Comparison of ENCODE assay signal across 22 cellular contexts in the genomic region with DNA sequence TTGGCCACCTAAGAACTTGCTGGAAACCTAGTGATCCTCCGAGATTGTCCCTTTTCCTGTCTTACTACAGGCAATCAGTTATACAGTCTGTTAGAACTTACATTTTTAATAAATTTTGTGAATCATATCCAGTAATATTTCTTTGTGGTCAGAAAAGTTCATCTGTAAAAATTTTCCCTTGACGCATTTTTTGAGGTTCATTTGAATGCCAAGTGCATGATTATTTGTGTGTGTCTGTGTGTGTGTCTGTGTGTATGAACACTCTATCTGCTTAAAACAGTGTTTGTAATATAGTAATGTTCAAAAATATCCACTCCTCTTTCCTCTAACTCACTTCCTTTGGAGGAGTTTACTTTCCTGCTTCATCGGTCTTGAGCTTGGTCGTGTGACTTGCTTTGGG.
DNase-seq lines count a peak whose midpoint lies in the region; ATAC-seq and TF ChIP-seq lines count a peak whose summit lies in the region.
"Had no signal": no experiment of that assay in that cellular context is flagged by ENCODE, and none has a peak within 500 bp of the region (broad histone marks: within the 10 kb centered on the region; RNA-seq: fewer than 3 reads in every experiment).

No MANE protein-coding gene starts in this region.

- H3K27me3 Mint-ChIP-seq in activated naive CD4-positive, alpha-beta T cell treated with anti-CD3 and anti-CD28 coated beads, Interleukin-2, amount 10 ng/mL, durations not matched to agents 7 days and 5 days = no peaks in the 10 kb centered on the region
- H3K27me3 Mint-ChIP-seq in CD4-positive, alpha-beta memory T cell = no peaks in the 10 kb centered on the region
- H3K27me3 Mint-ChIP-seq: B cell; CD4-positive, CD25-positive, alpha-beta regulatory T cell; CD8-positive, alpha-beta memory T cell had no signal

- intact Hi-C loops in CD4-positive, alpha-beta memory T cell (cut with micrococcal nuclease) = no loop called here
- intact Hi-C loops in lower lobe of right lung (cut with DNase I) = no loop called here

- H3K4me3 Mint-ChIP-seq in activated naive CD4-positive, alpha-beta T cell treated with anti-CD3 and anti-CD28 coated beads, Interleukin-2, amount 10 ng/mL, durations not matched to agents 7 days and 5 days = no peak overlapping the region
- no peak overlapping the region for H3K4me3 Mint-ChIP-seq in CD4-positive, alpha-beta memory T cell
- H3K4me3 Mint-ChIP-seq: B cell; CD4-positive, CD25-positive, alpha-beta regulatory T cell; CD8-positive, alpha-beta memory T cell had no signal

- H3K4me1 Mint-ChIP-seq in activated naive CD4-positive, alpha-beta T cell treated with anti-CD3 and anti-CD28 coated beads, Interleukin-2, amount 10 ng/mL, durations not matched to agents 7 days and 5 days = no peaks in the 10 kb centered on the region
- no peaks in the 10 kb centered on the region for H3K4me1 Mint-ChIP-seq in CD4-positive, alpha-beta memory T cell
- H3K4me1 Mint-ChIP-seq: B cell; CD4-positive, CD25-positive, alpha-beta regulatory T cell; CD8-positive, alpha-beta memory T cell had no signal

- no peak for ATAC-seq in lower lobe of right lung
- ATAC-seq: GM12878, HCT116 had no signal

- H3K27ac ChIP-seq in CD4-positive, alpha-beta memory T cell (ENCODE audit: low read depth, low read length) = no peak overlapping the region
- no peak overlapping the region for H3K27ac ChIP-seq in lower lobe of right lung
- H3K27ac ChIP-seq: 22Rv1, BLaER1, C4-2B, GM23248 had no signal

- H3K27me3 ChIP-seq in CD4-positive, alpha-beta memory T cell (ENCODE audit: insufficient read depth, low read length) = no peaks in the 10 kb centered on the region
- H3K27me3 ChIP-seq in lower lobe of right lung (ENCODE audit: low read depth) = no peaks in the 10 kb centered on the region
- H3K27me3 ChIP-seq: BLaER1 had no signal

- TF ChIP-seq CTCF in choroid plexus epithelial cell (conservative IDR thresholded peaks at IDR 0.05; ENCODE audit: low read depth, low read length) (no peak), fibroblast of mammary gland (conservative IDR thresholded peaks at IDR 0.05; ENCODE audit: control insufficient read depth, insufficient read depth, low read depth, low read length) (no peak), lower lobe of right lung (IDR thresholded peaks at IDR 0.05) (no peak)

- H3K27ac Mint-ChIP-seq in activated naive CD4-positive, alpha-beta T cell treated with anti-CD3 and anti-CD28 coated beads, Interleukin-2, amount 10 ng/mL, durations not matched to agents 7 days and 5 days = peak overlapping the region; percentile 52
- H3K27ac Mint-ChIP-seq in CD4-positive, alpha-beta memory T cell = no peak overlapping the region
- H3K27ac Mint-ChIP-seq: B cell; CD4-positive, CD25-positive, alpha-beta regulatory T cell; CD8-positive, alpha-beta memory T cell had no signal

- POLR2A ChIA-PET in CD4-positive, alpha-beta memory T cell (lab: Charles Lee; ENCODE audit: partially characterized antibody) = no interaction called here

- no peaks in the 10 kb centered on the region for H3K4me1 ChIP-seq in CD4-positive, alpha-beta memory T cell (ENCODE audit: insufficient read depth, low read length)
- H3K4me1 ChIP-seq in lower lobe of right lung = no peaks in the 10 kb centered on the region

- H3K9me3 ChIP-seq in CD4-positive, alpha-beta memory T cell (ENCODE audit: control insufficient read depth in 1 of 2, low read length in 2 of 2) = no peaks in the 10 kb centered on the region
- H3K9me3 ChIP-seq in lower lobe of right lung = no peaks in the 10 kb centered on the region
- H3K9me3 ChIP-seq: BLaER1 had no signal

- no peaks in the 10 kb centered on the region for H3K9me3 Mint-ChIP-seq in activated naive CD4-positive, alpha-beta T cell treated with anti-CD3 and anti-CD28 coated beads, Interleukin-2, amount 10 ng/mL, durations not matched to agents 7 days and 5 days
- H3K9me3 Mint-ChIP-seq in CD4-positive, alpha-beta memory T cell = peaks cover 0 to 19% (median 2%) of the 10 kb centered on the region in 8 donors

- no peak overlapping the region for H3K4me3 ChIP-seq in choroid plexus epithelial cell (ENCODE audit: low read depth, low read length)
- no peak overlapping the region for H3K4me3 ChIP-seq in fibroblast of mammary gland (ENCODE audit: control insufficient read depth, low read depth, low read length)
- H3K4me3 ChIP-seq in CD4-positive, alpha-beta memory T cell (ENCODE audit: low read length in 2 of 2) = no peak overlapping the region
- no peak overlapping the region for H3K4me3 ChIP-seq in lower lobe of right lung
- H3K4me3 ChIP-seq: BLaER1, GM12878, GM23248 had no signal

- DNase-seq in activated naive CD4-positive, alpha-beta T cell treated with anti-CD3 and anti-CD28 coated beads, Interleukin-2, amount 10 ng/mL, durations not matched to agents 7 days and 5 days = no peak
- no peak for DNase-seq in activated naive CD4-positive, alpha-beta T cell treated with anti-CD3 and anti-CD28 coated beads, Interleukin-2, amount 50 U/mL, for 16 hours
- DNase-seq in amniotic epithelial cell (ENCODE audit: low read depth) (peak; percentile 70), choroid plexus epithelial cell (ENCODE audit: low read depth) (peak; percentile 5), fibroblast of mammary gland (ENCODE audit: low read depth) (peak; percentile 42), lower lobe of right lung (no peak)
- DNase-seq in CD4-positive, alpha-beta memory T cell = no peak
- no peak for DNase-seq in activated CD4-positive, alpha-beta T cell treated with anti-CD3 and anti-CD28 coated beads for 4 hours
- DNase-seq: CD4-positive, CD25-positive, alpha-beta regulatory T cell; CD8-positive, alpha-beta memory T cell; DMS 273 treated with DMSO at 0.1 percent for 48 hours; DMS79; EL; GDM1; GM23248; H7 had no signal

- H3K36me3 ChIP-seq in CD4-positive, alpha-beta memory T cell (ENCODE audit: insufficient read depth, low read length) = no peaks in the 10 kb centered on the region
- no peaks in the 10 kb centered on the region for H3K36me3 ChIP-seq in lower lobe of right lung
- H3K36me3 ChIP-seq: BLaER1 had no signal

- CTCF ChIA-PET in activated naive CD4-positive, alpha-beta T cell treated with anti-CD3 and anti-CD28 coated beads, Interleukin-2, amount 10 ng/mL, durations not matched to agents 7 days and 5 days (lab: Charles Lee) = no interaction called here
- CTCF ChIA-PET in CD4-positive, alpha-beta memory T cell (lab: Charles Lee; ENCODE audit: partially characterized antibody) = no interaction called here

- H3K36me3 Mint-ChIP-seq in activated naive CD4-positive, alpha-beta T cell treated with anti-CD3 and anti-CD28 coated beads, Interleukin-2, amount 10 ng/mL, durations not matched to agents 7 days and 5 days = no peaks in the 10 kb centered on the region
- no peaks in the 10 kb centered on the region for H3K36me3 Mint-ChIP-seq in CD4-positive, alpha-beta memory T cell
- H3K36me3 Mint-ChIP-seq: CD4-positive, CD25-positive, alpha-beta regulatory T cell; CD8-positive, alpha-beta memory T cell had no signal

Comparison
In these comparisons a context has a peak if more than half of its experiments do, and no peak if none do; other contexts are left out.
1. DNase-seq: peak in amniotic epithelial cell (single experiment), choroid plexus epithelial cell (single experiment) and fibroblast of mammary gland (single experiment); none in activated naive CD4-positive, alpha-beta T cell treated with anti-CD3 and anti-CD28 coated beads, Interleukin-2, amount 10 ng/mL, durations not matched to agents 7 days and 5 days (single experiment), activated naive CD4-positive, alpha-beta T cell treated with anti-CD3 and anti-CD28 coated beads, Interleukin-2, amount 50 U/mL, for 16 hours (single experiment), CD4-positive, alpha-beta memory T cell (0 of 5), activated CD4-positive, alpha-beta T cell treated with anti-CD3 and anti-CD28 coated beads for 4 hours (0 of 2) and lower lobe of right lung (single experiment).